8 cellular contexts compared by ENCODE assay signal in the genomic region with DNA sequence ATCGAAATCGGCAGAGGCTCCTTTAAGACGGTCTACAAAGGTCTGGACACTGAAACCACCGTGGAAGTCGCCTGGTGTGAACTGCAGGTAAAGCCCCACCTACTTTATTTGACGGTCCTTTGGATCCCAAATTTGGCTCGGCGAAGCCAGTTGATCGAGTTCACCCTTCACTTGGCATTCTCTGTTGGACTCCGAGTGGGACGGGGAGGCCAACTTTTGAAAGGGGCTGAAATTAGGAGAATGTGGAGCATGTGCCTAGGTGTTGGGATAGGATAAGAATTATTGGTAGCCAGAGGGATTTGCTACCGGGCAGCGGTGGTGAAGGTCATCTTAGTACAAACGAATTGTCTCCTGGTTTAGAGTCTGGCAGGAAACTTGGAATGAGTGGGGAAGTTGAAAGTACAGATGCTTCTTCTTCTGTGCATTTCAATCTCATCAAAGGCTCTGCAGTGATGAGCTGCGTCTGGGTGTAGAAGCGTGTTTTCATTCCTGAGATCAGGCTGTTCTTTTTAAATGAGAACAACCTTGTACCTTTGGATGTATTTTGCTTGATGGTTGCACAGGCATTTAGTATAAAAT. TPM values are rescaled to one million over a fixed set of nuclear protein-coding genes. Genes with fewer than 3 reads are reported as not detected.
DNase-seq lines count a peak whose midpoint lies in the region; ATAC-seq and TF ChIP-seq lines count a peak whose summit lies in the region.

No MANE protein-coding gene starts in this region.

- peaks cover 34% of the 10 kb centered on the region for H3K4me1 Mint-ChIP-seq in activated CD8-positive, alpha-beta memory T cell treated with anti-CD3 and anti-CD28 coated beads, Interleukin-2, amount 10 ng/mL, durations not matched to agents 7 days and 5 days
- H3K4me1 Mint-ChIP-seq in endothelial cell (ENCODE audit: unreplicated experiment) = peaks cover 33% of the 10 kb centered on the region
- H3K4me1 Mint-ChIP-seq in naive thymus-derived CD8-positive, alpha-beta T cell = peaks cover 14 to 52% (median 40%) of the 10 kb centered on the region in 4 donors

- peaks cover 14% of the 10 kb centered on the region for H3K36me3 ChIP-seq in RWPE2 (ENCODE audit: low read depth)

- H3K36me3 Mint-ChIP-seq in activated CD8-positive, alpha-beta memory T cell treated with anti-CD3 and anti-CD28 coated beads, Interleukin-2, amount 10 ng/mL, durations not matched to agents 7 days and 5 days = peaks cover 40% of the 10 kb centered on the region
- peaks cover 9% of the 10 kb centered on the region for H3K36me3 Mint-ChIP-seq in endothelial cell (ENCODE audit: low read depth, unreplicated experiment)
- peaks cover 0 to 1% (median 0%) of the 10 kb centered on the region in 3 donors for H3K36me3 Mint-ChIP-seq in naive thymus-derived CD8-positive, alpha-beta T cell

- H3K9me3 ChIP-seq in RWPE2 (ENCODE audit: severe bottlenecking) = no peaks in the 10 kb centered on the region

- POLR2A ChIA-PET in naive thymus-derived CD8-positive, alpha-beta T cell (lab: Charles Lee) = interaction anchor here (1.0 to 5.8 kb wide), 9 partner anchors 11 to 190 kb away, joined by 3 to 85 read pairs (median 5); no protein-coding TSS in a partner anchor

- DNase-seq in activated CD8-positive, alpha-beta memory T cell treated with anti-CD3 and anti-CD28 coated beads, Interleukin-2, amount 10 ng/mL, durations not matched to agents 7 days and 5 days = no peak
- DNase-seq in activated CD8-positive, alpha-beta memory T cell treated with anti-CD3 and anti-CD28 coated beads for 24 hours = no peak
- DNase-seq in RWPE2 (ENCODE audit: low spot score) = no peak
- no peak for DNase-seq in endothelial cell (ENCODE audit: low spot score)
- DNase-seq in naive thymus-derived CD8-positive, alpha-beta T cell = peak in 4 of 10 donors; percentile 2 to 41 (median 27)
- no peak for DNase-seq in T-helper 9 cell
- DNase-seq in GOT3 (lab: John Stamatoyannopoulos, UW) = no peak

- no peaks in the 10 kb centered on the region for H3K9me3 Mint-ChIP-seq in activated CD8-positive, alpha-beta memory T cell treated with anti-CD3 and anti-CD28 coated beads, Interleukin-2, amount 10 ng/mL, durations not matched to agents 7 days and 5 days (ENCODE audit: low read depth)
- H3K9me3 Mint-ChIP-seq in endothelial cell (ENCODE audit: unreplicated experiment) = no peaks in the 10 kb centered on the region
- no peaks in the 10 kb centered on the region for H3K9me3 Mint-ChIP-seq in naive thymus-derived CD8-positive, alpha-beta T cell

- peak overlapping the region; percentile 94 for H3K4me3 Mint-ChIP-seq in activated CD8-positive, alpha-beta memory T cell treated with anti-CD3 and anti-CD28 coated beads, Interleukin-2, amount 10 ng/mL, durations not matched to agents 7 days and 5 days
- peak overlapping the region; percentile 97 for H3K4me3 Mint-ChIP-seq in endothelial cell (ENCODE audit: unreplicated experiment)
- peak overlapping the region in 9 of 10 donors; percentile 89 to 98 (median 96) for H3K4me3 Mint-ChIP-seq in naive thymus-derived CD8-positive, alpha-beta T cell

- no peaks in the 10 kb centered on the region for H3K27me3 ChIP-seq in RWPE2 (ENCODE audit: insufficient read depth, poor library complexity, severe bottlenecking)

- H3K27me3 Mint-ChIP-seq in activated CD8-positive, alpha-beta memory T cell treated with anti-CD3 and anti-CD28 coated beads, Interleukin-2, amount 10 ng/mL, durations not matched to agents 7 days and 5 days = no peaks in the 10 kb centered on the region
- peaks cover 6% of the 10 kb centered on the region for H3K27me3 Mint-ChIP-seq in endothelial cell (ENCODE audit: unreplicated experiment)
- H3K27me3 Mint-ChIP-seq in naive thymus-derived CD8-positive, alpha-beta T cell = no peaks in the 10 kb centered on the region

- H3K27ac Mint-ChIP-seq in activated CD8-positive, alpha-beta memory T cell treated with anti-CD3 and anti-CD28 coated beads, Interleukin-2, amount 10 ng/mL, durations not matched to agents 7 days and 5 days = peak overlapping the region; percentile 93
- H3K27ac Mint-ChIP-seq in endothelial cell (ENCODE audit: unreplicated experiment) = peak overlapping the region; percentile 76
- peak overlapping the region; percentile 85 to 98 (median 94) for H3K27ac Mint-ChIP-seq in naive thymus-derived CD8-positive, alpha-beta T cell

- TF ChIP-seq CTCF in RWPE2 (IDR thresholded peaks at IDR 0.05; ENCODE audit: poor library complexity, severe bottlenecking) (no peak), endothelial cell (IDR thresholded peaks at IDR 0.05; ENCODE audit: unreplicated experiment) (no peak)

- H3K4me3 ChIP-seq in RWPE2 (ENCODE audit: severe bottlenecking) = peak overlapping the region; percentile 89

- peak overlapping the region; percentile 68 for H3K27ac ChIP-seq in RWPE2 (ENCODE audit: poor library complexity, severe bottlenecking)

- CTCF ChIA-PET in activated CD8-positive, alpha-beta memory T cell treated with anti-CD3 and anti-CD28 coated beads, Interleukin-2, amount 10 ng/mL, durations not matched to agents 7 days and 5 days (lab: Charles Lee) = interaction anchor here (0.6 to 6.4 kb wide), 19 partner anchors 12 to 185 kb away, joined by 3 to 99 read pairs (median 6); no protein-coding TSS in a partner anchor

- peaks cover 35% of the 10 kb centered on the region for H3K4me1 ChIP-seq in RWPE2 (ENCODE audit: insufficient read depth, poor library complexity, severe bottlenecking)

- ATAC-seq in activated CD8-positive, alpha-beta memory T cell treated with anti-CD3 and anti-CD28 coated beads, Interleukin-2, amount 10 ng/mL, durations not matched to agents 7 days and 5 days = no peak
- ATAC-seq in RWPE2 (ENCODE audit: low read depth) = no peak
- ATAC-seq in naive thymus-derived CD8-positive, alpha-beta T cell = no peak
- no peak for ATAC-seq in GM21381 (IDR thresholded peaks at IDR 0.05; ENCODE audit: unreplicated experiment)

RNA-seq across cellular contexts. Expression of gene WNK1, which starts 1.9 kb away (rescaled TPM):
- 100 to 1,000 TPM; 199 to 211 TPM for total RNA-seq in activated CD8-positive, alpha-beta memory T cell treated with anti-CD3 and anti-CD28 coated beads, Interleukin-2, amount 10 ng/mL, durations not matched to agents 7 days and 5 days
- 160 TPM for total RNA-seq in endothelial cell (ENCODE audit: unreplicated experiment)
- total RNA-seq in naive thymus-derived CD8-positive, alpha-beta T cell = 100 to 1,000 TPM; 142 to 158 TPM
- 10 to 100 TPM; 19.5 to 31.0 (median 26.7) TPM for polyA plus RNA-seq in naive thymus-derived CD8-positive, alpha-beta T cell
